In genomic region chrX:136708348-136708747, GRCh38 we compare ENCODE assay signal across 10 cellular contexts.
A peak's percentile ranks its signal among the peaks of the same experiment; 100 is the strongest.
DNase-seq lines count a peak whose midpoint lies in the region; ATAC-seq, FAIRE-seq and TF ChIP-seq lines count a peak whose summit lies in the region.
"Had no signal": no experiment of that assay in that cellular context is flagged by ENCODE, and none has a peak within 500 bp of the region (broad histone marks: within the 10 kb centered on the region; RNA-seq: fewer than 3 reads in every experiment).

No MANE protein-coding gene starts in this region.

- H3K9me1 ChIP-seq in keratinocyte (ENCODE audit: control insufficient read depth, extremely low read depth, insufficient read depth, low read length) = no peaks in the 10 kb centered on the region

- no peaks in the 10 kb centered on the region for H3K79me2 ChIP-seq in keratinocyte (ENCODE audit: control insufficient read depth, insufficient read depth, low read length)

- H3K27me3 Mint-ChIP-seq in CD14-positive monocyte (ENCODE audit: low read depth in 3 of 3) = peaks cover 0 to 3% (median 0%) of the 10 kb centered on the region in 3 donors

- TF ChIP-seq CTCF in CD14-positive monocyte (IDR thresholded peaks at IDR 0.05) (peak; percentile 28), keratinocyte (optimal IDR thresholded peaks at IDR 0.05 in 1 of 3, IDR thresholded peaks at IDR 0.05 in 1 of 3, conservative IDR thresholded peaks at IDR 0.05 in 1 of 3; ENCODE audit: extremely low read depth in 1 of 3, insufficient read depth in 2 of 3, low read length in 3 of 3) (peak in 2 of 3 experiments; percentile 31 to 51), esophagus squamous epithelium (IDR thresholded peaks at IDR 0.05) (peak in 1 of 6 experiments; percentile 36)

- DNase-seq in CD14-positive monocyte (ENCODE audit: low spot score) (no peak), OCI-M1 (lab: John Stamatoyannopoulos, UW) (peak; percentile 30), keratinocyte (ENCODE audit: low read depth, low spot score) (no peak), foreskin melanocyte (no peak), AG08395 (ENCODE audit: low spot score) (no peak), esophagus squamous epithelium (lab: John Stamatoyannopoulos, UW) (no peak), glomerular visceral epithelial cell (ENCODE audit: extremely low spot score) (no peak)
- DNase-seq: posterior cingulate gyrus had no signal

- peaks cover 0 to 2% (median 0%) of the 10 kb centered on the region in 7 donors for H3K9me3 Mint-ChIP-seq in CD14-positive monocyte

- H3K36me3 ChIP-seq in keratinocyte (ENCODE audit: control insufficient read depth in 2 of 2, extremely low read depth in 1 of 2, insufficient read depth in 2 of 2, low read length in 2 of 2) = no peaks in the 10 kb centered on the region
- H3K36me3 ChIP-seq in esophagus squamous epithelium = no peaks in the 10 kb centered on the region

- H3K27ac ChIP-seq in keratinocyte (ENCODE audit: control insufficient read depth, insufficient read depth, low read length) (no peak overlapping the region), esophagus squamous epithelium (no peak overlapping the region)

- peaks cover 36 to 45% of the 10 kb centered on the region in 2 donors for H3K36me3 Mint-ChIP-seq in CD14-positive monocyte

- no peaks in the 10 kb centered on the region for H3K4me1 ChIP-seq in keratinocyte (ENCODE audit: control insufficient read depth, extremely low read depth, insufficient read depth, low read length)
- H3K4me1 ChIP-seq in esophagus squamous epithelium = peaks cover 0 to 10% (median 6%) of the 10 kb centered on the region in 3 donors

- no peak overlapping the region for H2AFZ ChIP-seq in keratinocyte (ENCODE audit: control insufficient read depth, low read length)

- H3K27ac Mint-ChIP-seq in CD14-positive monocyte = no peak overlapping the region

- no peaks in the 10 kb centered on the region for H3K9me3 ChIP-seq in keratinocyte (ENCODE audit: control insufficient read depth, low read depth, low read length)
- H3K9me3 ChIP-seq in esophagus squamous epithelium = no peaks in the 10 kb centered on the region

- intact Hi-C loops in CD14-positive monocyte (cut with micrococcal nuclease) (loop anchor here in 1 of 2 donors (5.0 kb wide), 1 partner anchor 219 kb away; no protein-coding TSS in a partner anchor), esophagus squamous epithelium (cut with DNase I) (no loop called here)

- no peaks in the 10 kb centered on the region for H4K20me1 ChIP-seq in keratinocyte (ENCODE audit: control insufficient read depth, extremely low read depth, insufficient read depth, low read length)

- peaks cover 14% of the 10 kb centered on the region for H3K4me1 Mint-ChIP-seq in CD14-positive monocyte

- no peak overlapping the region for H3K4me2 ChIP-seq in keratinocyte (ENCODE audit: control insufficient read depth, extremely low read depth, insufficient read depth, low read depth, low read length)

- WGBS in esophagus squamous epithelium, 2 donors = 48 to 56% methylated on average over 1 of the region's 1 CpG

- FAIRE-seq in keratinocyte (lab: Jason Lieb, UNC) = no peak
- FAIRE-seq: urothelium cell line had no signal

- peak; percentile 48 for ATAC-seq in GM18517 (IDR thresholded peaks at IDR 0.05; ENCODE audit: unreplicated experiment)

- dilution Hi-C loops in keratinocyte (cut with MboI; ENCODE audit: extremely low pct_ligation_motif_present, low sequenced_read_pairs) = no loop called here

- no peak overlapping the region for H3K9ac ChIP-seq in keratinocyte (ENCODE audit: control insufficient read depth, extremely low read depth, insufficient read depth, low read length)

- no peak overlapping the region for H3K4me3 ChIP-seq in keratinocyte (ENCODE audit: control insufficient read depth in 2 of 3, extremely low read depth in 1 of 3, insufficient read depth in 2 of 3, low read depth in 1 of 3, low read length in 3 of 3)
- H3K4me3 ChIP-seq in esophagus squamous epithelium = no peak overlapping the region

- no peak overlapping the region for H3K4me3 Mint-ChIP-seq in CD14-positive monocyte

- H3K27me3 ChIP-seq in keratinocyte (ENCODE audit: control insufficient read depth, extremely low read depth, insufficient read depth, low read length) (no peaks in the 10 kb centered on the region), esophagus squamous epithelium (no peaks in the 10 kb centered on the region)

- no peak for TF ChIP-seq POLR2A in esophagus squamous epithelium (IDR thresholded peaks at IDR 0.05)
